In the genomic region with DNA sequence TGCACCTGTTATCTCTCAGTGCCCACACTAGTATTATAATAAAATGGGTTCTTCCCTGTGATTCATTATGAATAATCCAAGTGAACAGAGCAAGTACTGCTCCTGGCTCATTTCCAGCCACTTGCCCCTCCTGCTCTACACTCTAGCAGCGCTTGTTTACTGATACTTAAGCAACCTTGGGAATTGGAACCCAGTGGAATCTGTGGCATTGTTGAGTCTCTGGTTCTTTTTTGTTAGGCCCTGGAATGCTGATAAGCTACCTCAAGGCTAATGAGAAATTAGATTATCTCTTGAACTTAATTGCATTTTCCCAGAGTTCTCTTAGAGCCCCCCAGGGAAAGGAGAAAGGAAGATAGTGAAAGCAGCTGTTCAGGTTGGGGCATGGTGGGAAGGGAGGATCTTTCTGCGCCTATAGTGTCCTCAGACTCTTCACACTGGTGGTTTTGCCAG, we compare ENCODE assay signal across 14 cellular contexts. TPM values are rescaled to one million over a fixed set of nuclear protein-coding genes. Genes with fewer than 3 reads are reported as not detected.
A peak's percentile ranks its signal among the peaks of the same experiment; 100 is the strongest.
DNase-seq lines count a peak whose midpoint lies in the region; ATAC-seq and TF ChIP-seq lines count a peak whose summit lies in the region.
"Had no signal": no experiment of that assay in that cellular context is flagged by ENCODE, and none has a peak within 500 bp of the region (broad histone marks: within the 10 kb centered on the region; RNA-seq: fewer than 3 reads in every experiment).

No MANE protein-coding gene starts in this region.

- peak overlapping the region; percentile 40 for H3K27ac ChIP-seq in CD8-positive, alpha-beta memory T cell (ENCODE audit: low read depth, low read length)
- H3K27ac ChIP-seq: upper lobe of left lung had no signal

- H3K27me3 ChIP-seq in CD8-positive, alpha-beta memory T cell (ENCODE audit: insufficient read depth, low read length, poor library complexity, severe bottlenecking) = no peaks in the 10 kb centered on the region
- H3K27me3 ChIP-seq: heart right ventricle, upper lobe of left lung had no signal

- no peak overlapping the region for H3K4me3 ChIP-seq in CD8-positive, alpha-beta memory T cell (ENCODE audit: low read length)
- H3K4me3 ChIP-seq: heart right ventricle, upper lobe of left lung had no signal

- no peaks in the 10 kb centered on the region for H3K9me3 ChIP-seq in CD8-positive, alpha-beta memory T cell (ENCODE audit: low read length)
- H3K9me3 ChIP-seq: heart right ventricle, upper lobe of left lung had no signal

- H3K27ac Mint-ChIP-seq in CD8-positive, alpha-beta memory T cell = no peak overlapping the region
- no peak overlapping the region for H3K27ac Mint-ChIP-seq in WTC11
- H3K27ac Mint-ChIP-seq in natural killer cell treated with Interleukin-12 subunit alpha and Interleukin-12 subunit beta and Interleukin-15 and Interleukin-18, amount 100 ng/mL, for 72 hours = no peak overlapping the region
- H3K27ac Mint-ChIP-seq: nephron had no signal

- no peaks in the 10 kb centered on the region for H3K9me3 Mint-ChIP-seq in CD8-positive, alpha-beta memory T cell
- no peaks in the 10 kb centered on the region for H3K9me3 Mint-ChIP-seq in WTC11
- no peaks in the 10 kb centered on the region for H3K9me3 Mint-ChIP-seq in natural killer cell treated with Interleukin-12 subunit alpha and Interleukin-12 subunit beta and Interleukin-15 and Interleukin-18, amount 100 ng/mL, for 72 hours
- H3K9me3 Mint-ChIP-seq: nephron had no signal

- no peaks in the 10 kb centered on the region for H3K4me1 ChIP-seq in CD8-positive, alpha-beta memory T cell (ENCODE audit: insufficient read depth, low read length)

- ATAC-seq in WTC11 (peak; percentile 72), GM18498 (IDR thresholded peaks at IDR 0.05; ENCODE audit: unreplicated experiment) (no peak)
- no peak for ATAC-seq in natural killer cell treated with Interleukin-12 subunit alpha and Interleukin-12 subunit beta and Interleukin-15 and Interleukin-18, amount 100 ng/mL, for 72 hours

- no peaks in the 10 kb centered on the region for H3K27me3 Mint-ChIP-seq in CD8-positive, alpha-beta memory T cell
- no peaks in the 10 kb centered on the region for H3K27me3 Mint-ChIP-seq in WTC11 (ENCODE audit: low read depth)
- H3K27me3 Mint-ChIP-seq in natural killer cell treated with Interleukin-12 subunit alpha and Interleukin-12 subunit beta and Interleukin-15 and Interleukin-18, amount 100 ng/mL, for 72 hours = no peaks in the 10 kb centered on the region

- H3K36me3 ChIP-seq in CD8-positive, alpha-beta memory T cell (ENCODE audit: insufficient read depth, low read length) = no peaks in the 10 kb centered on the region
- H3K36me3 ChIP-seq: heart right ventricle, upper lobe of left lung had no signal

- H3K36me3 Mint-ChIP-seq in CD8-positive, alpha-beta memory T cell = no peaks in the 10 kb centered on the region
- H3K36me3 Mint-ChIP-seq in WTC11 = no peaks in the 10 kb centered on the region
- H3K36me3 Mint-ChIP-seq in natural killer cell treated with Interleukin-12 subunit alpha and Interleukin-12 subunit beta and Interleukin-15 and Interleukin-18, amount 100 ng/mL, for 72 hours = no peaks in the 10 kb centered on the region

- no peak for TF ChIP-seq CTCF in WTC11 (IDR thresholded peaks at IDR 0.05)

- no peaks in the 10 kb centered on the region for H3K4me1 Mint-ChIP-seq in CD8-positive, alpha-beta memory T cell
- peaks cover 19% of the 10 kb centered on the region for H3K4me1 Mint-ChIP-seq in WTC11
- no peaks in the 10 kb centered on the region for H3K4me1 Mint-ChIP-seq in natural killer cell treated with Interleukin-12 subunit alpha and Interleukin-12 subunit beta and Interleukin-15 and Interleukin-18, amount 100 ng/mL, for 72 hours (ENCODE audit: low read depth in 2 of 2)

- CTCF ChIA-PET in CD8-positive, alpha-beta memory T cell (lab: Charles Lee) = no interaction called here
- CTCF ChIA-PET in WTC11 (lab: Charles Lee) = interaction anchor here (1.7 kb wide), 1 partner anchor 29 kb away, joined by 5 read pairs; no protein-coding TSS in a partner anchor

- DNase-seq in CD8-positive, alpha-beta memory T cell = no peak
- peak in 49 of 76 experiments; percentile 5 to 64 (median 31) for DNase-seq in HUDEP-2 (lab: John Stamatoyannopoulos, UW; ENCODE audit: unreplicated experiment in 76 of 76)
- DNase-seq in WTC11 (ENCODE audit: low spot score) = no peak
- DNase-seq in kidney glomerular epithelial cell (lab: John Stamatoyannopoulos, UW) = peak; percentile 28
- no peak for DNase-seq in activated effector memory CD4-positive, alpha-beta T cell treated with Interleukin-2 at 50 U/mL for 16 hours
- no peak for DNase-seq in iPS-NIHi7 (ENCODE audit: extremely low spot score)
- DNase-seq in natural killer cell treated with Interleukin-12 subunit alpha and Interleukin-12 subunit beta and Interleukin-15 and Interleukin-18, amount 100 ng/mL, for 72 hours (ENCODE audit: low spot score) = no peak
- DNase-seq: activated CD4-positive, alpha-beta T cell treated with anti-CD3 and anti-CD28 coated beads, Interleukin-2, amount 50 U/mL, for 48 hours; heart right ventricle; RPMI8226; stimulated activated CD4-positive, alpha-beta T cell treated with anti-CD3 and anti-CD28 coated beads, Interleukin-4, amount 100 ng/mL, for 24 hours had no signal

- peak overlapping the region in 2 of 7 donors; percentile 7 to 34 for H3K4me3 Mint-ChIP-seq in CD8-positive, alpha-beta memory T cell
- H3K4me3 Mint-ChIP-seq in WTC11 = no peak overlapping the region
- no peak overlapping the region for H3K4me3 Mint-ChIP-seq in natural killer cell treated with Interleukin-12 subunit alpha and Interleukin-12 subunit beta and Interleukin-15 and Interleukin-18, amount 100 ng/mL, for 72 hours
- H3K4me3 Mint-ChIP-seq: nephron had no signal

- POLR2A ChIA-PET in CD8-positive, alpha-beta memory T cell (lab: Charles Lee) = no interaction called here
- POLR2A ChIA-PET in WTC11 (lab: Charles Lee) = no interaction called here

TF ChIP-seq in WTC11, 78 proteins besides CTCF, POLR2A, EP300 and RAD21:
- TF ChIP-seq ZNF396 (CRISPR knock-in tag; IDR thresholded peaks at IDR 0.05; ENCODE audit: borderline replicate concordance) (no peak), NR1H2 (CRISPR knock-in tag; IDR thresholded peaks at IDR 0.05) (no peak), SOX15 (CRISPR knock-in tag; IDR thresholded peaks at IDR 0.05) (no peak), ZNF416 (CRISPR knock-in tag; IDR thresholded peaks at IDR 0.05) (no peak), ELF4 (CRISPR knock-in tag; IDR thresholded peaks at IDR 0.05; ENCODE audit: low read depth) (no peak), FOXJ3 (CRISPR knock-in tag; IDR thresholded peaks at IDR 0.05; ENCODE audit: borderline replicate concordance) (no peak), ZNF138 (CRISPR knock-in tag; conservative IDR thresholded peaks at IDR 0.05) (no peak), SP1 (CRISPR knock-in tag; conservative IDR thresholded peaks at IDR 0.05) (no peak)
- TF ChIP-seq, protein P1, sequence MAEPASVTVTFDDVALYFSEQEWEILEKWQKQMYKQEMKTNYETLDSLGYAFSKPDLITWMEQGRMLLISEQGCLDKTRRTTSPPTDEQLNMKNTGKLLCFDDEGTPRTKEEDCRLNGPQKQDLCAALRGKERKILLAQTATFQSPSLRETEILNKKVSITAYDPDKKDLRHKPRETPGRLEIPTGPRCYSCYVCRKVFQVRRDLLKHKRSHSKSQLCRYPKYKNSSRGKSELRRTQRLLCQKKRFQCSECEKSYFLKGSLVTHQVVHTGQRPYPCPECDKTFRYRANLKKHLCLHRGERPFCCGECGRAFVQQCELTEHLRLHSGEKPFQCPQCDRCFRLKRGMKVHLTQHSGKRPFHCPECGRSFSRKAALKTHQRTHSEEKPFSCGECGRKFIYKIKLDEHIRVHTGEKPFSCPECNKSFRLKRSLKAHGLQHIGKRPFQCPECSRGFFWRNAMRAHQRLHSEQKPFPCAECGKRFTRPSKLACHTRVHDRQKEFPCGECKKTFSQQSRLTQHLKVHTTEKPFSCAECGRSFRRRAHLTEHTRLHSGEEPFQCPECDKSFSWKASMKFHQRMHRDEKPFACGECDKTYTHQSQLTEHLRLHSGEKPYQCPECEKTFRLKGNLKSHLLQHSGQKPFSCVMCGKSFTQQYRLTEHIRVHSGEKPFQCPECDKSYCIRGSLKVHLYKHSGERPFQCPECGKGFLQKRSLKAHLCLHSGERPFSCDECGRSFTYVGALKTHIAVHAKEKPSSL (CRISPR knock-in tag; conservative IDR thresholded peaks at IDR 0.05) = no peak
- TF ChIP-seq, protein P2, sequence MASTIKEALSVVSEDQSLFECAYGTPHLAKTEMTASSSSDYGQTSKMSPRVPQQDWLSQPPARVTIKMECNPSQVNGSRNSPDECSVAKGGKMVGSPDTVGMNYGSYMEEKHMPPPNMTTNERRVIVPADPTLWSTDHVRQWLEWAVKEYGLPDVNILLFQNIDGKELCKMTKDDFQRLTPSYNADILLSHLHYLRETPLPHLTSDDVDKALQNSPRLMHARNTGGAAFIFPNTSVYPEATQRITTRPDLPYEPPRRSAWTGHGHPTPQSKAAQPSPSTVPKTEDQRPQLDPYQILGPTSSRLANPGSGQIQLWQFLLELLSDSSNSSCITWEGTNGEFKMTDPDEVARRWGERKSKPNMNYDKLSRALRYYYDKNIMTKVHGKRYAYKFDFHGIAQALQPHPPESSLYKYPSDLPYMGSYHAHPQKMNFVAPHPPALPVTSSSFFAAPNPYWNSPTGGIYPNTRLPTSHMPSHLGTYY (CRISPR knock-in tag; IDR thresholded peaks at IDR 0.05) = no peak

RNA-seq across cellular contexts. Expression of a gene that starts 34.0 kb away (rescaled TPM):
- 1 to 10 TPM; 1.1 to 1.2 TPM for total RNA-seq in CD8-positive, alpha-beta memory T cell
- polyA plus RNA-seq in CD8-positive, alpha-beta memory T cell = 0.93 TPM
- 17.5 to 29.6 TPM (median 17.7 TPM) in 3 replicates for total RNA-seq in WTC11 (2021)
- 1 to 10 TPM in 1 of 2 donors, under 1 TPM in 1; 0.57 to 4.7 TPM for total RNA-seq in natural killer cell treated with Interleukin-12 subunit alpha and Interleukin-12 subunit beta and Interleukin-15 and Interleukin-18, amount 100 ng/mL, for 72 hours

Comparison
In these comparisons a context has a peak if more than half of its experiments do, and no peak if none do; other contexts are left out.
1. DNase-seq: peak in HUDEP-2 (49 of 76) and kidney glomerular epithelial cell (single experiment); none in CD8-positive, alpha-beta memory T cell (0 of 5), WTC11 (single experiment), activated effector memory CD4-positive, alpha-beta T cell treated with Interleukin-2 at 50 U/mL for 16 hours (single experiment), iPS-NIHi7 (single experiment) and natural killer cell treated with Interleukin-12 subunit alpha and Interleukin-12 subunit beta and Interleukin-15 and Interleukin-18, amount 100 ng/mL, for 72 hours (single experiment).